In genomic region chr1:43770111-43770510, GRCh38 we compare ENCODE assay signal across 1 cellular context.
TF ChIP-seq lines count a peak whose summit lies in the region.

No MANE protein-coding gene starts in this region.

TF ChIP-seq in HepG2, 621 proteins besides CTCF, POLR2A, EP300 and RAD21 (continued from another document):
- TF ChIP-seq, protein P1, sequence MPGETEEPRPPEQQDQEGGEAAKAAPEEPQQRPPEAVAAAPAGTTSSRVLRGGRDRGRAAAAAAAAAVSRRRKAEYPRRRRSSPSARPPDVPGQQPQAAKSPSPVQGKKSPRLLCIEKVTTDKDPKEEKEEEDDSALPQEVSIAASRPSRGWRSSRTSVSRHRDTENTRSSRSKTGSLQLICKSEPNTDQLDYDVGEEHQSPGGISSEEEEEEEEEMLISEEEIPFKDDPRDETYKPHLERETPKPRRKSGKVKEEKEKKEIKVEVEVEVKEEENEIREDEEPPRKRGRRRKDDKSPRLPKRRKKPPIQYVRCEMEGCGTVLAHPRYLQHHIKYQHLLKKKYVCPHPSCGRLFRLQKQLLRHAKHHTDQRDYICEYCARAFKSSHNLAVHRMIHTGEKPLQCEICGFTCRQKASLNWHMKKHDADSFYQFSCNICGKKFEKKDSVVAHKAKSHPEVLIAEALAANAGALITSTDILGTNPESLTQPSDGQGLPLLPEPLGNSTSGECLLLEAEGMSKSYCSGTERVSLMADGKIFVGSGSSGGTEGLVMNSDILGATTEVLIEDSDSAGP (CRISPR knock-in tag; IDR thresholded peaks at IDR 0.05; ENCODE audit: borderline replicate concordance) = no peak
- TF ChIP-seq KAT8 (CRISPR knock-in tag; IDR thresholded peaks at IDR 0.05) = no peak
- TF ChIP-seq PCBP2 (optimal IDR thresholded peaks at IDR 0.05; ENCODE audit: low read depth, low read length, poor library complexity, severe bottlenecking) = peak; percentile 60
